Comparison of ENCODE assay signal across 1 cellular context in the genomic region with DNA sequence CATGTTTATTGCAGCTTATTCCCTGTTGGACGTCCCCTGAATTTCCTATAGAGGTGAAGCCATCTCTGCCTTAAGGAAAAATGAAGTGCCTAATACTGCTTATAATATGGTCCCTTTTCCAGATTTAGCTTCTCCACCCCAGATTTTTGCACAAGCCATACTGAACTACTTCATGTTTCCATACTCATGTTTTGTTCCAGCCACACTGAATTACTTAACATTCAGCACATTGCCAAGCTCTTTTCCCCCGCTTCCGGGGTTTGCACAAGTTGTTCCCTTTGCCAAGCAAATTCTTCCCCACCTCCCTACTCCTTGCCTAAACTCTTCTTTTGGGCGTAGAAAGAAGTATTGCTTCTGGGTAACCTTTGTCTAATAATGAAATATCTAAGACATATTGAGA.
TF ChIP-seq lines count a peak whose summit lies in the region.

No MANE protein-coding gene starts in this region.

TF ChIP-seq in GM23338, 12 proteins besides CTCF, POLR2A, EP300 and RAD21 (continued from another document):
- TF ChIP-seq, protein P1, sequence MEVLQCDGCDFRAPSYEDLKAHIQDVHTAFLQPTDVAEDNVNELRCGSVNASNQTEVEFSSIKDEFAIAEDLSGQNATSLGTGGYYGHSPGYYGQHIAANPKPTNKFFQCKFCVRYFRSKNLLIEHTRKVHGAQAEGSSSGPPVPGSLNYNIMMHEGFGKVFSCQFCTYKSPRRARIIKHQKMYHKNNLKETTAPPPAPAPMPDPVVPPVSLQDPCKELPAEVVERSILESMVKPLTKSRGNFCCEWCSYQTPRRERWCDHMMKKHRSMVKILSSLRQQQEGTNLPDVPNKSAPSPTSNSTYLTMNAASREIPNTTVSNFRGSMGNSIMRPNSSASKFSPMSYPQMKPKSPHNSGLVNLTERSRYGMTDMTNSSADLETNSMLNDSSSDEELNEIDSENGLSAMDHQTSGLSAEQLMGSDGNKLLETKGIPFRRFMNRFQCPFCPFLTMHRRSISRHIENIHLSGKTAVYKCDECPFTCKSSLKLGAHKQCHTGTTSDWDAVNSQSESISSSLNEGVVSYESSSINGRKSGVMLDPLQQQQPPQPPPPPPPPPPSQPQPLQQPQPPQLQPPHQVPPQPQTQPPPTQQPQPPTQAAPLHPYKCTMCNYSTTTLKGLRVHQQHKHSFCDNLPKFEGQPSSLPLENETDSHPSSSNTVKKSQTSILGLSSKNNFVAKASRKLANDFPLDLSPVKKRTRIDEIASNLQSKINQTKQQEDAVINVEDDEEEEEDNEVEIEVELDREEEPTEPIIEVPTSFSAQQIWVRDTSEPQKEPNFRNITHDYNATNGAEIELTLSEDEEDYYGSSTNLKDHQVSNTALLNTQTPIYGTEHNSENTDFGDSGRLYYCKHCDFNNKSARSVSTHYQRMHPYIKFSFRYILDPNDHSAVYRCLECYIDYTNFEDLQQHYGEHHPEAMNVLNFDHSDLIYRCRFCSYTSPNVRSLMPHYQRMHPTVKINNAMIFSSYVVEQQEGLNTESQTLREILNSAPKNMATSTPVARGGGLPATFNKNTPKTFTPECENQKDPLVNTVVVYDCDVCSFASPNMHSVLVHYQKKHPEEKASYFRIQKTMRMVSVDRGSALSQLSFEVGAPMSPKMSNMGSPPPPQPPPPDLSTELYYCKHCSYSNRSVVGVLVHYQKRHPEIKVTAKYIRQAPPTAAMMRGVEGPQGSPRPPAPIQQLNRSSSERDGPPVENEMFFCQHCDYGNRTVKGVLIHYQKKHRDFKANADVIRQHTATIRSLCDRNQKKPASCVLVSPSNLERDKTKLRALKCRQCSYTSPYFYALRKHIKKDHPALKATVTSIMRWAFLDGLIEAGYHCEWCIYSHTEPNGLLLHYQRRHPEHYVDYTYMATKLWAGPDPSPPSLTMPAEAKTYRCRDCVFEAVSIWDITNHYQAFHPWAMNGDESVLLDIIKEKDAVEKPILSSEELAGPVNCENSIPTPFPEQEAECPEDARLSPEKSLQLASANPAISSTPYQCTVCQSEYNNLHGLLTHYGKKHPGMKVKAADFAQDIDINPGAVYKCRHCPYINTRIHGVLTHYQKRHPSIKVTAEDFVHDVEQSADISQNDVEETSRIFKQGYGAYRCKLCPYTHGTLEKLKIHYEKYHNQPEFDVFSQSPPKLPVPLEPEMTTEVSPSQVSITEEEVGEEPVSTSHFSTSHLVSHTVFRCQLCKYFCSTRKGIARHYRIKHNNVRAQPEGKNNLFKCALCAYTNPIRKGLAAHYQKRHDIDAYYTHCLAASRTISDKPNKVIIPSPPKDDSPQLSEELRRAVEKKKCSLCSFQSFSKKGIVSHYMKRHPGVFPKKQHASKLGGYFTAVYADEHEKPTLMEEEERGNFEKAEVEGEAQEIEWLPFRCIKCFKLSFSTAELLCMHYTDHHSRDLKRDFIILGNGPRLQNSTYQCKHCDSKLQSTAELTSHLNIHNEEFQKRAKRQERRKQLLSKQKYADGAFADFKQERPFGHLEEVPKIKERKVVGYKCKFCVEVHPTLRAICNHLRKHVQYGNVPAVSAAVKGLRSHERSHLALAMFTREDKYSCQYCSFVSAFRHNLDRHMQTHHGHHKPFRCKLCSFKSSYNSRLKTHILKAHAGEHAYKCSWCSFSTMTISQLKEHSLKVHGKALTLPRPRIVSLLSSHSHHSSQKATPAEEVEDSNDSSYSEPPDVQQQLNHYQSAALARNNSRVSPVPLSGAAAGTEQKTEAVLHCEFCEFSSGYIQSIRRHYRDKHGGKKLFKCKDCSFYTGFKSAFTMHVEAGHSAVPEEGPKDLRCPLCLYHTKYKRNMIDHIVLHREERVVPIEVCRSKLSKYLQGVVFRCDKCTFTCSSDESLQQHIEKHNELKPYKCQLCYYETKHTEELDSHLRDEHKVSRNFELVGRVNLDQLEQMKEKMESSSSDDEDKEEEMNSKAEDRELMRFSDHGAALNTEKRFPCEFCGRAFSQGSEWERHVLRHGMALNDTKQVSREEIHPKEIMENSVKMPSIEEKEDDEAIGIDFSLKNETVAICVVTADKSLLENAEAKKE (CRISPR knock-in tag; IDR thresholded peaks at IDR 0.05): no peak
